Comparison of ENCODE assay signal across 8 cellular contexts in the genomic region with DNA sequence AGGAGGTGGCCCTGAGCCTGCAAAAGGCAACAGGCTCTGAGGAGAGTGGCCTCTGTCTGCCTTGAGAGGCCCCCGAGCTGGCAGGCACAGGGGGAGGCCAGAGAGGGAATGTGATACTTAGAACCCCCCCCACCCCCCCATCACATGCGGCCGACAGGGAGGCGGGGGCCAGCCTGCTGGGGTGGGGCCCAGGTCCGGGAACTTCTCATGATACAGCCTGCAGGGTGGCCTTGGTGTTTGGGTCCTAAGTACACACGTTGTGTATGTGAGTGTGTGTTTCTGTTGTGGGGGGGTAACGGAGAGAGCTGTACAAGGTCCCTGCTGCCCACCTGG. TPM values are rescaled to one million over a fixed set of nuclear protein-coding genes. Genes with fewer than 3 reads are reported as not detected.
DNase-seq lines count a peak whose midpoint lies in the region; ATAC-seq and TF ChIP-seq lines count a peak whose summit lies in the region.

No MANE protein-coding gene starts in this region.

- no peak for TF ChIP-seq CTCF in BJ (IDR thresholded peaks at IDR 0.05; ENCODE audit: insufficient read depth, low read depth, low read length)

- peak overlapping the region; percentile 14 for H3K4me3 ChIP-seq in BJ (ENCODE audit: low read depth, low read length)

- peaks cover 28% of the 10 kb centered on the region for H3K36me3 ChIP-seq in BJ (ENCODE audit: control insufficient read depth, insufficient read depth, low read length)

- H3K9me3 Mint-ChIP-seq in naive B cell: no peaks in the 10 kb centered on the region

- WGBS in adipose tissue, 3 donors: 11 to 45% (median 17%) methylated on average over 7 of the region's 7 CpGs

- no peaks in the 10 kb centered on the region for H3K27me3 ChIP-seq in BJ (ENCODE audit: control insufficient read depth, insufficient read depth, low read length)

- CTCF ChIA-PET in BJ (lab: Yijun Ruan, JAX): interaction anchor here (1.1 to 1.6 kb wide), 2 partner anchors 12 to 48 kb away, joined by 5 to 7 read pairs; no protein-coding TSS in a partner anchor

- peak; percentile 6 for ATAC-seq in HG02973 (IDR thresholded peaks at IDR 0.05; ENCODE audit: unreplicated experiment)
- ATAC-seq in naive B cell (ENCODE audit: low read depth in 2 of 2): no peak
- no peak for ATAC-seq in GM19023 (IDR thresholded peaks at IDR 0.05; ENCODE audit: unreplicated experiment)

- no peaks in the 10 kb centered on the region for H3K27me3 Mint-ChIP-seq in naive B cell

- H3K4me1 Mint-ChIP-seq in naive B cell: peaks cover 77 to 87% (median 86%) of the 10 kb centered on the region in 3 donors

- POLR2A ChIA-PET in BJ (lab: Charles Lee): interaction anchor here (0.6 kb wide), 1 partner anchor 12 kb away, joined by 3 read pairs; no protein-coding TSS in a partner anchor

- H3K27ac ChIP-seq in adipose tissue (ENCODE audit: low read depth, low read length): peak overlapping the region; percentile 63

- H3K36me3 Mint-ChIP-seq in naive B cell: peaks cover 8 to 12% of the 10 kb centered on the region in 2 donors

- H3K4me3 Mint-ChIP-seq in naive B cell: peak overlapping the region; percentile 81 to 99 (median 96)

- H3K27ac Mint-ChIP-seq in naive B cell: peak overlapping the region; percentile 12 to 99 (median 96)

- DNase-seq in BJ (ENCODE audit: low read depth): no peak
- DNase-seq in naive B cell: no peak
- no peak for DNase-seq in GOT3 (lab: John Stamatoyannopoulos, UW)
- DNase-seq in HCEC 1CT: no peak
- DNase-seq in NCI-H748 treated with DMSO at 0.1 percent for 48 hours (lab: John Stamatoyannopoulos, UW): no peak

RNA-seq across cellular contexts. Expression of a gene that starts 19.7 kb away (rescaled TPM):
- polyA plus RNA-seq in BJ (2011; rRNA removed) (23.9 and 42.2 TPM in 2 replicates), adipose tissue (10 to 100 TPM; 12.0 to 37.1 (median 24.5) TPM), naive B cell (ENCODE audit: low read depth in 6 of 6) (10 to 100 TPM; 14.3 to 91.1 (median 28.7) TPM)
- 30.9 and 34.6 TPM in 2 replicates for polyA minus RNA-seq in BJ (2011; rRNA and poly(A)+ RNA removed)

RNA-seq across cellular contexts. Expression of a gene that starts 31.1 kb away (rescaled TPM):
- polyA plus RNA-seq in BJ (2011; rRNA removed) (96.8 and 140 TPM in 2 replicates), adipose tissue (100 to 1,000 TPM in 2 of 3 donors, 10 to 100 TPM in 1; 66.5 to 270 (median 154) TPM), naive B cell (ENCODE audit: low read depth in 6 of 6) (100 to 1,000 TPM; 325 to 440 (median 349) TPM)
- 70.2 and 91.2 TPM in 2 replicates for polyA minus RNA-seq in BJ (2011; rRNA and poly(A)+ RNA removed)

RNA-seq across cellular contexts. Expression of a gene that starts 56.4 kb away (rescaled TPM):
- polyA plus RNA-seq in BJ (2011; rRNA removed) (32.5 and 48.1 TPM in 2 replicates), adipose tissue (10 to 100 TPM; 18.2 to 52.9 (median 52.5) TPM), naive B cell (ENCODE audit: low read depth in 6 of 6) (10 to 100 TPM; 25.4 to 36.2 (median 35.3) TPM)
- 10.4 and 10.5 TPM in 2 replicates for polyA minus RNA-seq in BJ (2011; rRNA and poly(A)+ RNA removed)
